ENCODE assay signal across 10 cellular contexts in the genomic region with DNA sequence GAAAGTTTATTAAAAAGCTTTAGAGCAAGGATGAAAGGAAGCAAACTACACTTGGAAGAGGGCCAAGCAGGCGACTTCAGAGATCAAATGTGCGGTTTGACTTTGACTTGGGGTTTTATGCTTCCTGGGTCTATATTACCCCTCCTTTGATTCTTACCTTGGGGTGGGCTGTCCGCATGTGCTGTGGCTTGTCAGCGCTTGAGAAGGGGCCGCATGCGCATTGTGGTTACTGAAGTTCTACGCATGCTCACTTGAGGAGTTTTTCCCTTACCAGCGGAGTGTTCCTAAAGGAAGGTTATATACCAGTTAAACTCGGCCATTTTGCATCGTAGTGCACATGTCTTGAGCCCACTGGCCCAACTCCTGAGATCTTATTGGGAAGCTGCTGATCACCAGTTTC.
DNase-seq lines count a peak whose midpoint lies in the region; ATAC-seq and TF ChIP-seq lines count a peak whose summit lies in the region.
"Had no signal": no experiment of that assay in that cellular context is flagged by ENCODE, and none has a peak within 500 bp of the region (broad histone marks: within the 10 kb centered on the region; RNA-seq: fewer than 3 reads in every experiment).

No MANE protein-coding gene starts in this region.

- no peak for TF ChIP-seq POLR2A in GM18505 (IDR thresholded peaks at IDR 0.05; ENCODE audit: borderline replicate concordance, extremely low read depth, insufficient read depth, insufficient read length)

- peaks cover 9% of the 10 kb centered on the region for H3K4me1 Mint-ChIP-seq in dendritic cell treated with granulocyte-macrophage colony-stimulating factor and Interleukin-4, amounts not matched to agents 40 ng/mL and 50 ng/mL, for 4 days (ENCODE audit: low read depth)

- no peak for TF ChIP-seq CTCF in GM12864 (IDR thresholded peaks at IDR 0.05; ENCODE audit: low read depth, low read length, missing control alignments)

- peak overlapping the region; percentile 51 for H3K4me3 Mint-ChIP-seq in dendritic cell treated with granulocyte-macrophage colony-stimulating factor and Interleukin-4, amounts not matched to agents 40 ng/mL and 50 ng/mL, for 4 days

- H3K4me3 ChIP-seq in GM12864 (ENCODE audit: low read depth, low read length) = no peak overlapping the region
- H3K4me3 ChIP-seq: sigmoid colon, SJSA1 had no signal

- no peak for ATAC-seq in GM18505 (IDR thresholded peaks at IDR 0.05; ENCODE audit: unreplicated experiment)
- ATAC-seq in HG02884 (IDR thresholded peaks at IDR 0.05; ENCODE audit: unreplicated experiment) = no peak

- peak overlapping the region; percentile 56 for H3K27ac Mint-ChIP-seq in dendritic cell treated with granulocyte-macrophage colony-stimulating factor and Interleukin-4, amounts not matched to agents 40 ng/mL and 50 ng/mL, for 4 days

- intact Hi-C loops in dendritic cell treated with granulocyte-macrophage colony-stimulating factor and Interleukin-4, amounts not matched to agents 40 ng/mL and 50 ng/mL, for 4 days (cut with micrococcal nuclease) = loop anchor here (5.0 kb wide), 1 partner anchor 142 kb away; no protein-coding TSS in a partner anchor

- no peaks in the 10 kb centered on the region for H3K27me3 Mint-ChIP-seq in dendritic cell treated with granulocyte-macrophage colony-stimulating factor and Interleukin-4, amounts not matched to agents 40 ng/mL and 50 ng/mL, for 4 days

- no peaks in the 10 kb centered on the region for H3K9me3 Mint-ChIP-seq in dendritic cell treated with granulocyte-macrophage colony-stimulating factor and Interleukin-4, amounts not matched to agents 40 ng/mL and 50 ng/mL, for 4 days

- no peaks in the 10 kb centered on the region for H3K36me3 Mint-ChIP-seq in dendritic cell treated with granulocyte-macrophage colony-stimulating factor and Interleukin-4, amounts not matched to agents 40 ng/mL and 50 ng/mL, for 4 days (ENCODE audit: low read depth)

- DNase-seq in GM12864 (ENCODE audit: low read depth) (peak; percentile 58), NOMO-1 treated with dmso at 0.1 percent for 144 hours (lab: John Stamatoyannopoulos, UW; ENCODE audit: unreplicated experiment) (no peak), NCI-H1436 (lab: John Stamatoyannopoulos, UW) (no peak)
- peak; percentile 48 to 54 for DNase-seq in activated CD4-positive, alpha-beta T cell treated with anti-CD3 and anti-CD28 coated beads, Interleukin-2, amount 50 U/mL, for 4 hours
- peak; percentile 57 to 66 for DNase-seq in stimulated activated CD4-positive, alpha-beta T cell treated with anti-CD3 and anti-CD28 coated beads, Interleukin-4, amount 100 ng/mL, for 4 hours
- DNase-seq: sigmoid colon had no signal

Comparison
In these comparisons a context has a peak if more than half of its experiments do, and no peak if none do; other contexts are left out.
1. DNase-seq: peak in GM12864 (single experiment), activated CD4-positive, alpha-beta T cell treated with anti-CD3 and anti-CD28 coated beads, Interleukin-2, amount 50 U/mL, for 4 hours (2 of 2) and stimulated activated CD4-positive, alpha-beta T cell treated with anti-CD3 and anti-CD28 coated beads, Interleukin-4, amount 100 ng/mL, for 4 hours (2 of 2); none in NOMO-1 treated with dmso at 0.1 percent for 144 hours (single experiment) and NCI-H1436 (single experiment).